Comparison of ENCODE assay signal across 7 cellular contexts in the genomic region with DNA sequence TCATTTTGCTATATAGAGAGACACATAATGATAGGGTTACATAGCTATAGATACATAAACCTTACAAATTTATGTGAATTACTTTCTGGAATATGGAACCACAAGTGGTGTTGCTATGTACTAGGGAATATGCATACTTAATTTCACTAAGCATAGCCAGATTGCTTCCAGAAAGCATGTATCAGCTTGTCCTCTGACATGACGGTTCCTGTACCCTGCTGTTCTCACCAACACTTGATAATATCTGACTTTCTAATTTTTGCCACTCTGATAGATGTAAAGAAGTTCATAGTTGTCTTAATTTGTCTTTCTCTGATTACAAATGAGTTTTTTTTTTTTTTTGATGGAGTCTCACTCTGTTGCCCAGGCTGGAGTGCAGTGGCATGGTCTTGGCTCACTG.
"Had no signal": no experiment of that assay in that cellular context is flagged by ENCODE, and none has a peak within 500 bp of the region (broad histone marks: within the 10 kb centered on the region; RNA-seq: fewer than 3 reads in every experiment).

No MANE protein-coding gene starts in this region.

- H3K9ac ChIP-seq: GM23248, KMS-11 had no signal

- DNase-seq: GOT3, H9, HCEC 1CT, IMR-90, KBM-7 had no signal

- H3K27ac Mint-ChIP-seq: H9 had no signal

- H3K4me3 ChIP-seq: GM23248 had no signal

- H3K27ac ChIP-seq: GM23248, KMS-11 had no signal

- H3K4me3 Mint-ChIP-seq: H9 had no signal
